In the genomic region with DNA sequence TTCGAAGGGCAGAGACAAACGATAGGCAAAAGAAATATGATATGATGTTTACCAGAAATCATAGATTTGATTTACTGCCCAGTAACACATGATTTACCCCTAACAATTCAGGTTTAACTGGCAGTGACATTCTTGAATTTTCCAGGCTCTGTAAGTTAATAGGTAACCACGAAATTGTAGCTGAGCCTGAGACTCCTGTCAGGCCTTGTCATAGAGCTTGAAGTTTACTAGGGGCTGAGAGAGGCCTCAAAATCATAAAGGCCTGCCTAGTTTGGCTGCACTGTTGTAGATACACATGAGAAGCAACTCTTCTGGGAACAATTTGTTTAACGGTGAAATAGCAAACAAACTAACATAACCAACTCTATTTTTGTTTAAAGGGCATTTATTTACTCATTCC, we compare ENCODE assay signal across 26 cellular contexts. TPM values are rescaled to one million over a fixed set of nuclear protein-coding genes. Genes with fewer than 3 reads are reported as not detected.
A peak's percentile ranks its signal among the peaks of the same experiment; 100 is the strongest.
DNase-seq lines count a peak whose midpoint lies in the region; ATAC-seq and TF ChIP-seq lines count a peak whose summit lies in the region.
"Had no signal": no experiment of that assay in that cellular context is flagged by ENCODE, and none has a peak within 500 bp of the region (broad histone marks: within the 10 kb centered on the region; RNA-seq: fewer than 3 reads in every experiment).

No MANE protein-coding gene starts in this region.

- H3K27me3 Mint-ChIP-seq in Calu3 (ENCODE audit: unreplicated experiment) (no peaks in the 10 kb centered on the region), T-cell (no peaks in the 10 kb centered on the region), progenitor cell of endocrine pancreas (no peaks in the 10 kb centered on the region)

- TF ChIP-seq POLR2A in testis (IDR thresholded peaks at IDR 0.05) = no peak

- H3K36me3 Mint-ChIP-seq in Calu3 (ENCODE audit: insufficient read depth, unreplicated experiment) (peaks cover 7% of the 10 kb centered on the region), T-cell (peaks cover 76% of the 10 kb centered on the region), progenitor cell of endocrine pancreas (ENCODE audit: insufficient read depth) (peaks cover 1% of the 10 kb centered on the region)

- H3K9me3 ChIP-seq in tibial artery (no peaks in the 10 kb centered on the region), testis (no peaks in the 10 kb centered on the region)
- H3K9me3 ChIP-seq: esophagus squamous epithelium, suprapubic skin had no signal

- TF ChIP-seq CTCF in Calu3 (IDR thresholded peaks at IDR 0.05; ENCODE audit: unreplicated experiment) = no peak
- no peak for TF ChIP-seq CTCF in progenitor cell of endocrine pancreas (IDR thresholded peaks at IDR 0.05; ENCODE audit: unreplicated experiment)
- TF ChIP-seq CTCF in tibial artery (IDR thresholded peaks at IDR 0.05) = no peak
- no peak for TF ChIP-seq CTCF in testis (IDR thresholded peaks at IDR 0.05)

- peaks cover 53% of the 10 kb centered on the region for H3K4me1 Mint-ChIP-seq in Calu3 (ENCODE audit: low read depth, unreplicated experiment)
- peaks cover 41 to 52% (median 45%) of the 10 kb centered on the region in 3 donors for H3K4me1 Mint-ChIP-seq in T-cell
- peaks cover 33% of the 10 kb centered on the region for H3K4me1 Mint-ChIP-seq in progenitor cell of endocrine pancreas (ENCODE audit: low read depth)

- intact Hi-C loops in Calu3 (cut with micrococcal nuclease; ENCODE audit: unreplicated experiment) (no loop called here), tibial artery (cut with DNase I; ENCODE audit: low total_unique reads) (loop anchor here (10.0 kb wide), 1 partner anchor 50 kb away; no protein-coding TSS in a partner anchor), testis (cut with DNase I; ENCODE audit: low total_unique reads) (no loop called here)

- DNase-seq in Calu3 (no peak), T-cell (no peak), left lobe of liver (ENCODE audit: low spot score) (no peak), progenitor cell of endocrine pancreas (ENCODE audit: low spot score, unreplicated experiment) (no peak), putamen (ENCODE audit: low spot score) (no peak), tibial artery (no peak), testis (no peak)
- DNase-seq: activated CD4-positive, alpha-beta T cell treated with anti-CD3 and anti-CD28 coated beads, Interleukin-2, amount 50 U/mL, for 4 hours; activated naive CD4-positive, alpha-beta T cell treated with Interleukin-2 at 50 U/mL for 16 hours; anterior cingulate cortex; cerebellar nuclear complex; effector CD8-positive, alpha-beta T cell; esophagus squamous epithelium; glutamatergic neuron; GOT3; NCI-H1436; NCI-H2227 treated with DMSO at 0.1 percent for 48 hours; retina; T-helper 2 cell; WERI-Rb-1 had no signal

- H3K4me3 ChIP-seq in tibial artery (no peak overlapping the region), testis (no peak overlapping the region)
- H3K4me3 ChIP-seq: esophagus squamous epithelium, suprapubic skin had no signal

- ATAC-seq in T-cell (replicated peaks in 1 of 4) = no peak
- ATAC-seq in left lobe of liver = peak; percentile 93
- no peak for ATAC-seq in GM19351 (IDR thresholded peaks at IDR 0.05; ENCODE audit: unreplicated experiment)
- ATAC-seq: Panc1 had no signal

- no peak overlapping the region for H3K4me3 Mint-ChIP-seq in Calu3 (ENCODE audit: low read depth, unreplicated experiment)
- no peak overlapping the region for H3K4me3 Mint-ChIP-seq in T-cell
- H3K4me3 Mint-ChIP-seq in progenitor cell of endocrine pancreas (ENCODE audit: low read depth) = no peak overlapping the region

- POLR2A ChIA-PET in T-cell (lab: Charles Lee) = interaction anchor here in 1 of 2 donors (1.2 kb wide), 1 partner anchor 10 kb away, joined by 3 read pairs; no protein-coding TSS in a partner anchor

- H3K27ac Mint-ChIP-seq in Calu3 (ENCODE audit: unreplicated experiment) (peak overlapping the region; percentile 77), T-cell (peak overlapping the region; percentile 63 to 94), progenitor cell of endocrine pancreas (peak overlapping the region; percentile 80)

- no TSS peak for BruUV-seq in Calu3 (replicated peaks; lab: Mats Ljungman, UMichigan)

- H3K36me3 ChIP-seq in tibial artery (no peaks in the 10 kb centered on the region), testis (ENCODE audit: low read depth, missing control alignments) (no peaks in the 10 kb centered on the region)
- H3K36me3 ChIP-seq: esophagus squamous epithelium, suprapubic skin, WERI-Rb-1 had no signal

- CTCF ChIA-PET in Calu3 (lab: Charles Lee) = interaction anchor here (1.0 kb wide), 1 partner anchor 60 kb away, joined by 3 read pairs; no protein-coding TSS in a partner anchor
- CTCF ChIA-PET in T-cell (lab: Charles Lee) = interaction anchor here in 1 of 2 donors (1.3 kb wide), 1 partner anchor 60 kb away, joined by 3 read pairs; no protein-coding TSS in a partner anchor

- no peak overlapping the region for H3K27ac ChIP-seq in tibial artery
- H3K27ac ChIP-seq in testis = peak overlapping the region in 1 of 2 donors; percentile 43
- H3K27ac ChIP-seq: esophagus squamous epithelium, suprapubic skin, WERI-Rb-1 had no signal

- 55 to 60% methylated on average over 4 of the region's 4 CpGs for WGBS in testis, 2 donors

- peaks cover 4% of the 10 kb centered on the region for H3K9me3 Mint-ChIP-seq in Calu3 (ENCODE audit: low read depth, unreplicated experiment)
- H3K9me3 Mint-ChIP-seq in T-cell = no peaks in the 10 kb centered on the region
- peaks cover 10% of the 10 kb centered on the region for H3K9me3 Mint-ChIP-seq in progenitor cell of endocrine pancreas (ENCODE audit: low read depth)

- H3K27me3 ChIP-seq in tibial artery (no peaks in the 10 kb centered on the region), testis (no peaks in the 10 kb centered on the region)
- H3K27me3 ChIP-seq: esophagus squamous epithelium, suprapubic skin had no signal

- H3K4me1 ChIP-seq in tibial artery (peaks cover 0 to 15% (median 6%) of the 10 kb centered on the region in 4 donors), testis (no peaks in the 10 kb centered on the region)

RNA-seq across cellular contexts. Expression of a gene that starts 3.3 kb away (rescaled TPM):
- total RNA-seq in Calu3 (2022) = 0.17 and 2.3 TPM in 2 replicates
- total RNA-seq in T-cell = 10 to 100 TPM; 11.1 to 21.8 (median 14.7) TPM
- total RNA-seq in left lobe of liver = 0.30 TPM
- total RNA-seq in progenitor cell of endocrine pancreas = 22.8 and 23.1 TPM in 2 replicates
- under 1 TPM; 0.12 to 0.39 TPM for total RNA-seq in testis
- polyA plus RNA-seq in testis (ENCODE audit: insufficient read depth, low read depth, low replicate concordance) = 0.34 TPM
- total RNA-seq: lung microvascular endothelial cell had no signal

RNA-seq across cellular contexts. Expression of a gene that starts 26.4 kb away (rescaled TPM):
- total RNA-seq in Calu3 (2022) (23.5 and 23.6 TPM in 2 replicates), T-cell (100 to 1,000 TPM; 722 to 938 (median 785) TPM), left lobe of liver (22.3 TPM), progenitor cell of endocrine pancreas (0.79 and 1.7 TPM in 2 replicates), testis (10 to 100 TPM; 20.2 to 28.4 TPM)
- polyA plus RNA-seq in testis (ENCODE audit: insufficient read depth, low read depth, low replicate concordance) = 66.3 TPM

RNA-seq across cellular contexts. Expression of a gene that starts 37.8 kb away (rescaled TPM):
- total RNA-seq in Calu3 (2022) = not detected in 2 replicates
- total RNA-seq in T-cell = not detected
- not detected for total RNA-seq in left lobe of liver
- not detected in 2 replicates for total RNA-seq in progenitor cell of endocrine pancreas
- total RNA-seq in testis = not detected
- polyA plus RNA-seq in testis (ENCODE audit: insufficient read depth, low read depth, low replicate concordance) = not detected
- total RNA-seq: esophagus squamous epithelium, HT1080, lung microvascular endothelial cell, SK-MEL-5, suprapubic skin had no signal

RNA-seq across cellular contexts. Expression of a gene that starts 49.4 kb away (rescaled TPM):
- 0.64 TPM in 1 of 2 replicates, not detected in the other for total RNA-seq in Calu3 (2022)
- total RNA-seq in T-cell = 1 to 10 TPM; 1.5 to 4.0 (median 2.2) TPM
- total RNA-seq in left lobe of liver = 5.5 TPM
- not detected in 2 replicates for total RNA-seq in progenitor cell of endocrine pancreas
- 10 to 100 TPM; 56.7 to 76.8 TPM for total RNA-seq in testis
- polyA plus RNA-seq in testis (ENCODE audit: insufficient read depth, low read depth, low replicate concordance) = 656 TPM

Comparison
In these comparisons a context has a peak if more than half of its experiments do, and no peak if none do; other contexts are left out.
1. RNA of a gene that starts 26.4 kb away (total RNA-seq): 722 to 938 TPM in T-cell; 20.2 to 28.4 TPM in testis, 23.5 to 23.6 TPM in Calu3, 22.3 TPM in left lobe of liver (single experiment) and 0.79 to 1.7 TPM in progenitor cell of endocrine pancreas; every median in the first group is over 10 times any median in the second.
2. Peak in every context shown above with its lines, with median percentiles within 50 percentile points of each other: H3K27ac Mint-ChIP-seq.